22 cellular contexts compared by ENCODE assay signal in the genomic region with DNA sequence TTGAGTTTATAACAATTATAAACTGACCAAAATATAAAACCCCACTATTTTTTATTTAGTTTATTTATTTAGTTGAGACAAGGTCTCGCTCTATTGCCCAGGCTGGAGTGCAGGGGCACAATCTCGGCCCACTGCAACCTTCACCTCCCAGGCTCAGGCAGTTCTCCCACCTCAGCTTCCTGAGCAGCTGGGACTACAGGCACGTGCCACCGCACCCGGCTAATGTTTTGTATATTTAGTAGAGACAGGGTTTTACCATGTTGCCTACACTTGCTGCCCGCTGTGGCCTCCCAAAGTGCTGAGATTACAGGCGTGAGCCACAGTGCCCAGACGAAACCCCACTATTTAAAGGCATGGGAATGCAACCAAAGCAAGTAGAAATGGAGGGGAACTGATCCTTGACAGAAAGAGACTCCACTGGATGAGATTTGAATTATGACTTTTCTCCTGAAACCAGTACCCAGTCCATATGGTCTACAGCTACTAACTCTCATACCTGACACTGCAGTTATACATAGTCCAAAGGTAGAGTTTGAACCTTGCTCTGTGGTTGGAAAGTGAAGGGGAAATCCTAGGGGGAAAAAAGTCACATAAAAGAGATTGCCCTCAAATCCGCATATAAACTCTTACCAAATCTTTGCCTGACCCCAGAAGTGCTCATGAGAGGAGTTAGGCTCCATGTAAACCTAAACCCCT.
"Had no signal": no experiment of that assay in that cellular context is flagged by ENCODE, and none has a peak within 500 bp of the region (broad histone marks: within the 10 kb centered on the region; RNA-seq: fewer than 3 reads in every experiment).

No MANE protein-coding gene starts in this region.

- ATAC-seq: left lobe of liver; stimulated activated memory B cell treated with anti-CD40 and anti-IgM and Interleukin-4, amounts not matched to agents 10 μg/mL and 1 μg/mL and 100 μg/mL, for 72 hours had no signal

- H3K27me3 Mint-ChIP-seq: activated CD4-positive, alpha-beta T cell treated with anti-CD3 and anti-CD28 coated beads, Interleukin-2, amount 10 ng/mL, durations not matched to agents 24 days and 14 days; stimulated activated memory B cell treated with anti-CD40 and anti-IgM and Interleukin-4, amounts not matched to agents 10 μg/mL and 1 μg/mL and 100 μg/mL, for 72 hours had no signal

- H3K4me2 ChIP-seq: SK-N-SH had no signal

- H3K27me3 ChIP-seq: brain microvascular endothelial cell, spleen, tibial nerve, uterus had no signal

- H3K36me3 ChIP-seq: brain microvascular endothelial cell, spleen, uterus had no signal

- H3K27ac Mint-ChIP-seq: mesothelial cell of epicardium; nephron progenitor cell; stimulated activated memory B cell treated with anti-CD40 and anti-IgM and Interleukin-4, amounts not matched to agents 10 μg/mL and 1 μg/mL and 100 μg/mL, for 72 hours had no signal

- H3K36me3 Mint-ChIP-seq: mesothelial cell of epicardium had no signal

- DNase-seq: activated CD4-positive, alpha-beta T cell treated with anti-CD3 and anti-CD28 coated beads, Interleukin-2, amount 10 ng/mL, durations not matched to agents 24 days and 14 days; activated CD4-positive, CD25-positive, alpha-beta regulatory T cell; activated effector memory CD4-positive, alpha-beta T cell treated with Interleukin-2 at 50 U/mL for 16 hours; aorta; brain microvascular endothelial cell; central memory CD4-positive, alpha-beta T cell; erythroblast; foreskin melanocyte; head of caudate nucleus; nephron progenitor cell; nucleus accumbens; retina; SK-N-SH; spleen; stimulated activated CD4-positive, alpha-beta T cell treated with anti-CD3 and anti-CD28 coated beads, Interleukin-4, amount 100 ng/mL, for 4 hours; T-helper 9 cell; uterus had no signal

- H3K4me1 Mint-ChIP-seq: mesothelial cell of epicardium, nephron progenitor cell had no signal

- H3K27ac ChIP-seq: brain microvascular endothelial cell, coronary artery, tibial nerve had no signal

- H3K4me1 ChIP-seq: uterus had no signal

- H3K9me3 ChIP-seq: SK-N-SH, uterus had no signal

- H3K9ac ChIP-seq: SK-N-SH had no signal

- H3K4me3 ChIP-seq: coronary artery, spleen, tibial nerve, uterus had no signal

- H3K4me3 Mint-ChIP-seq: activated CD4-positive, alpha-beta T cell treated with anti-CD3 and anti-CD28 coated beads, Interleukin-2, amount 10 ng/mL, durations not matched to agents 24 days and 14 days; mesothelial cell of epicardium; nephron progenitor cell; stimulated activated memory B cell treated with anti-CD40 and anti-IgM and Interleukin-4, amounts not matched to agents 10 μg/mL and 1 μg/mL and 100 μg/mL, for 72 hours had no signal
